1 cellular context compared by ENCODE assay signal in genomic region chr1:169572184-169572583, GRCh38.
TF ChIP-seq lines count a peak whose summit lies in the region.

No MANE protein-coding gene starts in this region.

TF ChIP-seq in IMR-90, 13 proteins besides CTCF, POLR2A, EP300 and RAD21:
- TF ChIP-seq MXI1 (IDR thresholded peaks at IDR 0.05; ENCODE audit: borderline replicate concordance, low read depth, low read length) (no peak), NFE2L2 (IDR thresholded peaks at IDR 0.05; ENCODE audit: low read depth, low read length) (no peak), RFX5 (IDR thresholded peaks at IDR 0.05; ENCODE audit: low read depth, low read length) (no peak), ELK1 (IDR thresholded peaks at IDR 0.05; ENCODE audit: borderline replicate concordance, low read depth, low read length) (no peak), BHLHE40 (IDR thresholded peaks at IDR 0.05; ENCODE audit: low read depth, low read length) (no peak), SMC3 (IDR thresholded peaks at IDR 0.05; ENCODE audit: low read depth, low read length) (no peak), FOS (IDR thresholded peaks at IDR 0.05; ENCODE audit: low read depth, low read length) (no peak), MAZ (IDR thresholded peaks at IDR 0.05; ENCODE audit: borderline replicate concordance, low read depth, low read length) (no peak), MAFK (IDR thresholded peaks at IDR 0.05; ENCODE audit: low read depth, low read length) (no peak), CHD1 (IDR thresholded peaks at IDR 0.05; ENCODE audit: low read depth, low read length) (no peak), RCOR1 (IDR thresholded peaks at IDR 0.05; ENCODE audit: insufficient replicate concordance, low read length) (no peak), CEBPB (IDR thresholded peaks at IDR 0.05; ENCODE audit: low read depth, low read length) (no peak), USF2 (IDR thresholded peaks at IDR 0.05; ENCODE audit: low read depth, low read length) (no peak)
